20 cellular contexts compared by ENCODE assay signal in the genomic region with DNA sequence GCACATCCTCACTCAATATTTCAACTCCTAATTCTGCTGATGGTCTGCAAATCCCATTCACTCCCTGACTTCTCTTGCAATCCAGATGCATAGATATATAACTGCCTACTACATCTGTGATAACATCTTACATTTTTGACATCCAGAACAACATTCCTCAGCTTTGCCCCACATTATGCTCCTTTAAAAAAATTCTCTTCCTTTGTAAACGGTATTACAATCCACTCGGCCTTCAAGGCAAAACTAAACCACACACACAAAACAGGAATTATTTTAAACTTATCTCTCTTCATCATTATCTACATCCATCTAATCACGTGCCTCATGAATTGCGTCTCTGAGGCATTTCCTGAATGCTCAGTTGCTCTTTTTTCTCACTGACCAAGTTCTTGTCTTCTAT.
"Had no signal": no experiment of that assay in that cellular context is flagged by ENCODE, and none has a peak within 500 bp of the region (broad histone marks: within the 10 kb centered on the region; RNA-seq: fewer than 3 reads in every experiment).

No MANE protein-coding gene starts in this region.

- H3K36me3 ChIP-seq: neutrophil, sigmoid colon, thoracic aorta, tibial nerve, upper lobe of right lung, uterus had no signal

- H3K4me3 ChIP-seq: dorsolateral prefrontal cortex, psoas muscle, sigmoid colon, thoracic aorta, tibial nerve, upper lobe of right lung, uterus had no signal

- H3K27ac Mint-ChIP-seq: stimulated activated effector memory CD8-positive, alpha-beta T cell treated with anti-CD3 and anti-CD28 coated beads, Interleukin-12 subunit alpha, Interleukin-12 subunit beta, amount 100 ng/mL, for 72 hours had no signal

- FAIRE-seq: colon had no signal

- H3K27me3 Mint-ChIP-seq: naive thymus-derived CD8-positive, alpha-beta T cell had no signal

- DNase-seq: central memory CD4-positive, alpha-beta T cell; dorsolateral prefrontal cortex; effector CD4-positive, alpha-beta T cell; glutamatergic neuron; mesendoderm; naive thymus-derived CD8-positive, alpha-beta T cell; psoas muscle; right cardiac atrium; sigmoid colon; stimulated activated CD4-positive, alpha-beta T cell treated with anti-CD3 and anti-CD28 coated beads, Interleukin-2, amount 100 ng/mL, for 24 hours; stimulated activated CD4-positive, alpha-beta T cell treated with anti-CD3 and anti-CD28 coated beads, Interleukin-4, amount 100 ng/mL, for 24 hours; stimulated activated naive CD4-positive, alpha-beta T cell treated with Interleukin-2 at 50 U/mL for 16 hours; upper lobe of right lung; uterus had no signal

- H3K27ac ChIP-seq: dorsolateral prefrontal cortex, foreskin keratinocyte, neutrophil, psoas muscle, sigmoid colon, thoracic aorta, tibial nerve, upper lobe of right lung, uterus had no signal

- H3K4me3 Mint-ChIP-seq: naive thymus-derived CD8-positive, alpha-beta T cell; stimulated activated effector memory CD8-positive, alpha-beta T cell treated with anti-CD3 and anti-CD28 coated beads, Interleukin-12 subunit alpha, Interleukin-12 subunit beta, amount 100 ng/mL, for 72 hours had no signal

- H3K27me3 ChIP-seq: dorsolateral prefrontal cortex, foreskin keratinocyte, neutrophil, sigmoid colon, tibial nerve, upper lobe of right lung, uterus had no signal

- H3K9me3 ChIP-seq: neutrophil, psoas muscle, sigmoid colon, thoracic aorta, tibial nerve, upper lobe of right lung, uterus had no signal

- H3K4me1 ChIP-seq: foreskin keratinocyte, psoas muscle, tibial nerve, upper lobe of right lung, uterus had no signal

- H3K9me3 Mint-ChIP-seq: naive thymus-derived CD8-positive, alpha-beta T cell; stimulated activated effector memory CD8-positive, alpha-beta T cell treated with anti-CD3 and anti-CD28 coated beads, Interleukin-12 subunit alpha, Interleukin-12 subunit beta, amount 100 ng/mL, for 72 hours had no signal

- H3K36me3 Mint-ChIP-seq: naive thymus-derived CD8-positive, alpha-beta T cell; stimulated activated effector memory CD8-positive, alpha-beta T cell treated with anti-CD3 and anti-CD28 coated beads, Interleukin-12 subunit alpha, Interleukin-12 subunit beta, amount 100 ng/mL, for 72 hours had no signal

- ATAC-seq: naive thymus-derived CD8-positive, alpha-beta T cell; psoas muscle; right cardiac atrium; stimulated activated effector memory CD8-positive, alpha-beta T cell treated with anti-CD3 and anti-CD28 coated beads, Interleukin-12 subunit alpha, Interleukin-12 subunit beta, amount 100 ng/mL, for 72 hours; upper lobe of right lung had no signal

- H3K4me1 Mint-ChIP-seq: stimulated activated effector memory CD8-positive, alpha-beta T cell treated with anti-CD3 and anti-CD28 coated beads, Interleukin-12 subunit alpha, Interleukin-12 subunit beta, amount 100 ng/mL, for 72 hours had no signal
